In genomic region chr6:30954631-30955366, GRCh38 we compare ENCODE assay signal across 11 cellular contexts. TPM values are rescaled to one million over a fixed set of nuclear protein-coding genes. Genes with fewer than 3 reads are reported as not detected.
DNase-seq lines count a peak whose midpoint lies in the region; ATAC-seq and TF ChIP-seq lines count a peak whose summit lies in the region.
"Had no signal": no experiment of that assay in that cellular context is flagged by ENCODE, and none has a peak within 500 bp of the region (broad histone marks: within the 10 kb centered on the region; RNA-seq: fewer than 3 reads in every experiment).

No MANE protein-coding gene starts in this region.

- no peaks in the 10 kb centered on the region for H3K36me3 ChIP-seq in H7 (replicated peaks; ENCODE audit: control insufficient read depth, insufficient read depth, low read length)
- no peaks in the 10 kb centered on the region for H3K36me3 ChIP-seq in iPS-15b (ENCODE audit: control insufficient read depth, insufficient read depth, low read length)
- no peaks in the 10 kb centered on the region for H3K36me3 ChIP-seq in skeletal muscle satellite cell (ENCODE audit: insufficient read depth, low read length)

- intact Hi-C loops in activated B cell treated with CpG ODN at 0.5 μM for 24 hours (cut with micrococcal nuclease): loop anchor here (2.0 to 5.0 kb wide), 2 partner anchors 40 to 212 kb away; partner anchors contain the start of genes FLOT1, IER3 and VARS2

- H3K27ac Mint-ChIP-seq in activated B cell treated with CpG ODN at 0.5 μM for 24 hours: peak overlapping the region; percentile 62
- H3K27ac Mint-ChIP-seq: activated naive CD4-positive, alpha-beta T cell treated with anti-CD3 and anti-CD28 coated beads, Interleukin-2, amount 50 U/mL, for 72 hours had no signal

- H3K9me3 ChIP-seq in iPS-15b (ENCODE audit: control insufficient read depth, insufficient read depth, low read length) (no peaks in the 10 kb centered on the region), skeletal muscle satellite cell (replicated peaks; ENCODE audit: low read length) (no peaks in the 10 kb centered on the region)

- POLR2A ChIA-PET in activated B cell treated with CpG ODN at 0.5 μM for 24 hours (lab: Charles Lee): interaction anchor here (0.9 to 2.0 kb wide), 5 partner anchors 37 to 1017 kb away, joined by 3 to 17 read pairs (median 4); partner anchors contain the start of genes DDR1, DXO and VARS2

- peaks cover 12% of the 10 kb centered on the region for H3K27me3 ChIP-seq in H7 (ENCODE audit: control insufficient read depth, insufficient read depth, low read length)
- H3K27me3 ChIP-seq in iPS-15b (ENCODE audit: control insufficient read depth, insufficient read depth, low read length): peaks cover 42% of the 10 kb centered on the region
- H3K27me3 ChIP-seq in skeletal muscle satellite cell (ENCODE audit: control insufficient read depth, insufficient read depth, low read length): peaks cover 67% of the 10 kb centered on the region

- H3K4me1 ChIP-seq in iPS-15b (ENCODE audit: control insufficient read depth, insufficient read depth, low read length): peaks cover 10% of the 10 kb centered on the region
- peaks cover 13% of the 10 kb centered on the region for H3K4me1 ChIP-seq in skeletal muscle satellite cell (ENCODE audit: control insufficient read depth, insufficient read depth, low read length)

- peaks cover 6% of the 10 kb centered on the region for H3K27me3 Mint-ChIP-seq in activated B cell treated with CpG ODN at 0.5 μM for 24 hours

- H3K36me3 Mint-ChIP-seq in activated B cell treated with CpG ODN at 0.5 μM for 24 hours (ENCODE audit: low read depth): no peaks in the 10 kb centered on the region

- DNase-seq in H7 (peak; percentile 25), activated B cell treated with CpG ODN at 0.5 μM for 24 hours (no peak), middle frontal gyrus (ENCODE audit: extremely low spot score, low spot score) (no peak), globus pallidus (ENCODE audit: low spot score) (no peak), NOMO-1 (lab: John Stamatoyannopoulos, UW; ENCODE audit: unreplicated experiment in 2 of 2) (no peak)
- DNase-seq: NCI-H1694 treated with DMSO at 0.1 percent for 48 hours had no signal

- TF ChIP-seq CTCF in activated B cell treated with CpG ODN at 0.5 μM for 24 hours (IDR thresholded peaks at IDR 0.05): no peak

- H3K4me3 ChIP-seq in H7 (ENCODE audit: insufficient read depth, low read depth, low read length): peak overlapping the region; percentile 46
- peak overlapping the region; percentile 56 for H3K4me3 ChIP-seq in iPS-15b (ENCODE audit: low read depth, low read length)
- H3K4me3 ChIP-seq in skeletal muscle satellite cell (ENCODE audit: low read length): peak overlapping the region; percentile 64

- H3K4me1 Mint-ChIP-seq in activated B cell treated with CpG ODN at 0.5 μM for 24 hours: peaks cover 21% of the 10 kb centered on the region

- CTCF ChIA-PET in activated B cell treated with CpG ODN at 0.5 μM for 24 hours (lab: Charles Lee): interaction anchor here (0.6 to 1.6 kb wide), 2 partner anchors 124 to 1885 kb away, joined by 4 read pairs; no protein-coding TSS in a partner anchor

- peak overlapping the region; percentile 82 for H3K4me3 Mint-ChIP-seq in activated B cell treated with CpG ODN at 0.5 μM for 24 hours

- no peaks in the 10 kb centered on the region for H3K9me3 Mint-ChIP-seq in activated B cell treated with CpG ODN at 0.5 μM for 24 hours

- H3K9ac ChIP-seq in iPS-15b (ENCODE audit: low read depth, low read length) (peak overlapping the region; percentile 47), skeletal muscle satellite cell (ENCODE audit: low read depth, low read length) (peak overlapping the region; percentile 77)

- ATAC-seq in activated B cell treated with CpG ODN at 0.5 μM for 24 hours (ENCODE audit: low read depth) (no peak), GM18861 (IDR thresholded peaks at IDR 0.05; ENCODE audit: unreplicated experiment) (no peak)

- H3K4me2 ChIP-seq in skeletal muscle satellite cell (ENCODE audit: low read length): peak overlapping the region; percentile 91

RNA-seq across cellular contexts. Expression of gene MUCL3, which starts 14.0 kb away (rescaled TPM):
- not detected in 2 replicates for total RNA-seq in H7 (2014; rRNA removed; shearing (Covaris generic))
- total RNA-seq in activated B cell treated with CpG ODN at 0.5 μM for 24 hours: not detected in 2 replicates
- not detected in 2 replicates for total RNA-seq in skeletal muscle satellite cell (2012; rRNA removed)
- total RNA-seq: activated naive CD4-positive, alpha-beta T cell treated with anti-CD3 and anti-CD28 coated beads, Interleukin-2, amount 50 U/mL, for 72 hours; renal cortical epithelial cell had no signal

RNA-seq across cellular contexts. Expression of gene SFTA2, which starts 22.8 kb away (rescaled TPM):
- not detected in 2 replicates for total RNA-seq in H7 (2014; rRNA removed; shearing (Covaris generic))
- total RNA-seq in activated B cell treated with CpG ODN at 0.5 μM for 24 hours: not detected in 2 replicates
- total RNA-seq in skeletal muscle satellite cell (2012; rRNA removed): not detected in 2 replicates
- total RNA-seq: activated naive CD4-positive, alpha-beta T cell treated with anti-CD3 and anti-CD28 coated beads, Interleukin-2, amount 50 U/mL, for 72 hours; renal cortical epithelial cell had no signal

RNA-seq across cellular contexts. Expression of gene MUC21, which starts 28.7 kb away (rescaled TPM):
- not detected in 2 replicates for total RNA-seq in H7 (2014; rRNA removed; shearing (Covaris generic))
- not detected in 2 replicates for total RNA-seq in activated B cell treated with CpG ODN at 0.5 μM for 24 hours
- not detected in 2 replicates for total RNA-seq in skeletal muscle satellite cell (2012; rRNA removed)
- total RNA-seq: activated naive CD4-positive, alpha-beta T cell treated with anti-CD3 and anti-CD28 coated beads, Interleukin-2, amount 50 U/mL, for 72 hours; renal cortical epithelial cell had no signal

RNA-seq across cellular contexts. Expression of gene VARS2, which starts 40.8 kb away (rescaled TPM):
- 54.4 and 60.5 TPM in 2 replicates for total RNA-seq in H7 (2014; rRNA removed; shearing (Covaris generic))
- total RNA-seq in activated B cell treated with CpG ODN at 0.5 μM for 24 hours: 39.4 and 47.8 TPM in 2 replicates
- total RNA-seq in skeletal muscle satellite cell (2012; rRNA removed): 13.9 and 15.9 TPM in 2 replicates

RNA-seq across cellular contexts. Expression of gene GTF2H4, which starts 46.8 kb away (rescaled TPM):
- 30.5 and 30.9 TPM in 2 replicates for total RNA-seq in H7 (2014; rRNA removed; shearing (Covaris generic))
- 37.8 and 42.3 TPM in 2 replicates for total RNA-seq in activated B cell treated with CpG ODN at 0.5 μM for 24 hours
- 6.3 and 7.0 TPM in 2 replicates for total RNA-seq in skeletal muscle satellite cell (2012; rRNA removed)
